Comparison of ENCODE assay signal across 10 cellular contexts in genomic region chr12:108642269-108642870, GRCh38. TPM values are rescaled to one million over a fixed set of nuclear protein-coding genes. Genes with fewer than 3 reads are reported as not detected.
DNase-seq lines count a peak whose midpoint lies in the region; ATAC-seq and TF ChIP-seq lines count a peak whose summit lies in the region.
"Had no signal": no experiment of that assay in that cellular context is flagged by ENCODE, and none has a peak within 500 bp of the region (broad histone marks: within the 10 kb centered on the region; RNA-seq: fewer than 3 reads in every experiment).

No MANE protein-coding gene starts in this region.

- H3K36me3 ChIP-seq in BLaER1 (peaks cover 10% of the 10 kb centered on the region; the same call in 1 of the 2 replicates), WERI-Rb-1 (peaks cover 16% of the 10 kb centered on the region)

- H3K9ac ChIP-seq in BLaER1: peak overlapping the region; percentile 53; the same call in 1 of the 2 replicates

- H3K9me3 Mint-ChIP-seq in naive B cell: peaks cover 0 to 2% (median 0%) of the 10 kb centered on the region in 7 donors

- no peaks in the 10 kb centered on the region for H3K27me3 Mint-ChIP-seq in naive B cell

- H3K36me3 Mint-ChIP-seq in naive B cell: peaks cover 5 to 20% of the 10 kb centered on the region in 2 donors

- ATAC-seq in naive B cell (ENCODE audit: low read depth in 2 of 2): peak; percentile 74 to 76
- ATAC-seq in GM18873 (IDR thresholded peaks at IDR 0.05; ENCODE audit: low FRiP score, unreplicated experiment): no peak

- H3K4me3 Mint-ChIP-seq in naive B cell: peak overlapping the region in 7 of 8 donors; percentile 58 to 89 (median 67)

- no peaks in the 10 kb centered on the region for H3K9me3 ChIP-seq in BLaER1
- H3K9me3 ChIP-seq in WERI-Rb-1 (ENCODE audit: severe bottlenecking): no peaks in the 10 kb centered on the region

- H3K4me1 ChIP-seq in BLaER1: peaks cover 100% of the 10 kb centered on the region

- peaks cover 66 to 90% (median 82%) of the 10 kb centered on the region in 3 donors for H3K4me1 Mint-ChIP-seq in naive B cell

- peak overlapping the region; percentile 98 for H3K4me2 ChIP-seq in BLaER1

- no peaks in the 10 kb centered on the region for H4K20me1 ChIP-seq in BLaER1

- no peak for TF ChIP-seq CTCF in WERI-Rb-1 (IDR thresholded peaks at IDR 0.05; ENCODE audit: low read depth, low read length)

- H3K27ac Mint-ChIP-seq in naive B cell: peak overlapping the region; percentile 96 to 99 (median 96)

- peak overlapping the region; percentile 77 for H3K27ac ChIP-seq in BLaER1
- H3K27ac ChIP-seq in WERI-Rb-1: no peak overlapping the region; the same call in 1 of the 2 replicates

- H3K4me3 ChIP-seq in BLaER1 (0 out of 2 replicates have a peak overlapping the region, but pooled peaks have one; percentile 13), WERI-Rb-1 (ENCODE audit: low read depth, low read length) (no peak overlapping the region)

- DNase-seq in LHCN-M2 (ENCODE audit: low read depth) (peak; percentile 93), WERI-Rb-1 (peak; percentile 41), naive B cell (peak; percentile 68), SIG-M5 treated with dmso at 0.1 percent for 504 hours (lab: John Stamatoyannopoulos, UW; ENCODE audit: unreplicated experiment) (no peak), SW 1271 (lab: John Stamatoyannopoulos, UW) (no peak), HUDEP-2 (lab: John Stamatoyannopoulos, UW; ENCODE audit: unreplicated experiment in 76 of 76) (no peak)
- DNase-seq: activated CD4-positive, alpha-beta T cell treated with anti-CD3 and anti-CD28 coated beads for 48 hours; NCI-H2029 treated with DMSO at 0.1 percent for 48 hours had no signal

- H3K27me3 ChIP-seq in BLaER1: no peaks in the 10 kb centered on the region
- H3K27me3 ChIP-seq in WERI-Rb-1 (ENCODE audit: insufficient read depth, low read depth, severe bottlenecking): no peaks in the 10 kb centered on the region

RNA-seq across cellular contexts. Expression of gene SELPLG, which starts 8.7 kb away (rescaled TPM):
- total RNA-seq in LHCN-M2 (2014; rRNA removed): 1.5 and 2.1 TPM in 2 replicates
- polyA plus RNA-seq in LHCN-M2 (2012): 8.2 TPM
- polyA plus RNA-seq in naive B cell (ENCODE audit: low read depth in 6 of 6): 10 to 100 TPM; 28.4 to 56.4 (median 36.0) TPM

RNA-seq across cellular contexts. Expression of gene TMEM119, which starts 44.5 kb away (rescaled TPM):
- 0.80 and 1.9 TPM in 2 replicates for total RNA-seq in LHCN-M2 (2014; rRNA removed)
- 15.5 TPM for polyA plus RNA-seq in LHCN-M2 (2012)
- polyA plus RNA-seq in naive B cell (ENCODE audit: low read depth in 6 of 6): not detected

Comparison
In these comparisons a context has a peak if more than half of its experiments do, and no peak if none do; other contexts are left out.
1. DNase-seq: peak in LHCN-M2 (single experiment), WERI-Rb-1 (single experiment) and naive B cell (single experiment); none in SIG-M5 treated with dmso at 0.1 percent for 504 hours (single experiment), SW 1271 (0 of 2) and HUDEP-2 (0 of 76).